2 cellular contexts compared by ENCODE assay signal in genomic region chr10:112963835-112964234, GRCh38.
A peak's percentile ranks its signal among the peaks of the same experiment; 100 is the strongest.
TF ChIP-seq lines count a peak whose summit lies in the region.

No MANE protein-coding gene starts in this region.

TF ChIP-seq in GM23338, 12 proteins besides CTCF, POLR2A, EP300 and RAD21:
- TF ChIP-seq, protein P1, sequence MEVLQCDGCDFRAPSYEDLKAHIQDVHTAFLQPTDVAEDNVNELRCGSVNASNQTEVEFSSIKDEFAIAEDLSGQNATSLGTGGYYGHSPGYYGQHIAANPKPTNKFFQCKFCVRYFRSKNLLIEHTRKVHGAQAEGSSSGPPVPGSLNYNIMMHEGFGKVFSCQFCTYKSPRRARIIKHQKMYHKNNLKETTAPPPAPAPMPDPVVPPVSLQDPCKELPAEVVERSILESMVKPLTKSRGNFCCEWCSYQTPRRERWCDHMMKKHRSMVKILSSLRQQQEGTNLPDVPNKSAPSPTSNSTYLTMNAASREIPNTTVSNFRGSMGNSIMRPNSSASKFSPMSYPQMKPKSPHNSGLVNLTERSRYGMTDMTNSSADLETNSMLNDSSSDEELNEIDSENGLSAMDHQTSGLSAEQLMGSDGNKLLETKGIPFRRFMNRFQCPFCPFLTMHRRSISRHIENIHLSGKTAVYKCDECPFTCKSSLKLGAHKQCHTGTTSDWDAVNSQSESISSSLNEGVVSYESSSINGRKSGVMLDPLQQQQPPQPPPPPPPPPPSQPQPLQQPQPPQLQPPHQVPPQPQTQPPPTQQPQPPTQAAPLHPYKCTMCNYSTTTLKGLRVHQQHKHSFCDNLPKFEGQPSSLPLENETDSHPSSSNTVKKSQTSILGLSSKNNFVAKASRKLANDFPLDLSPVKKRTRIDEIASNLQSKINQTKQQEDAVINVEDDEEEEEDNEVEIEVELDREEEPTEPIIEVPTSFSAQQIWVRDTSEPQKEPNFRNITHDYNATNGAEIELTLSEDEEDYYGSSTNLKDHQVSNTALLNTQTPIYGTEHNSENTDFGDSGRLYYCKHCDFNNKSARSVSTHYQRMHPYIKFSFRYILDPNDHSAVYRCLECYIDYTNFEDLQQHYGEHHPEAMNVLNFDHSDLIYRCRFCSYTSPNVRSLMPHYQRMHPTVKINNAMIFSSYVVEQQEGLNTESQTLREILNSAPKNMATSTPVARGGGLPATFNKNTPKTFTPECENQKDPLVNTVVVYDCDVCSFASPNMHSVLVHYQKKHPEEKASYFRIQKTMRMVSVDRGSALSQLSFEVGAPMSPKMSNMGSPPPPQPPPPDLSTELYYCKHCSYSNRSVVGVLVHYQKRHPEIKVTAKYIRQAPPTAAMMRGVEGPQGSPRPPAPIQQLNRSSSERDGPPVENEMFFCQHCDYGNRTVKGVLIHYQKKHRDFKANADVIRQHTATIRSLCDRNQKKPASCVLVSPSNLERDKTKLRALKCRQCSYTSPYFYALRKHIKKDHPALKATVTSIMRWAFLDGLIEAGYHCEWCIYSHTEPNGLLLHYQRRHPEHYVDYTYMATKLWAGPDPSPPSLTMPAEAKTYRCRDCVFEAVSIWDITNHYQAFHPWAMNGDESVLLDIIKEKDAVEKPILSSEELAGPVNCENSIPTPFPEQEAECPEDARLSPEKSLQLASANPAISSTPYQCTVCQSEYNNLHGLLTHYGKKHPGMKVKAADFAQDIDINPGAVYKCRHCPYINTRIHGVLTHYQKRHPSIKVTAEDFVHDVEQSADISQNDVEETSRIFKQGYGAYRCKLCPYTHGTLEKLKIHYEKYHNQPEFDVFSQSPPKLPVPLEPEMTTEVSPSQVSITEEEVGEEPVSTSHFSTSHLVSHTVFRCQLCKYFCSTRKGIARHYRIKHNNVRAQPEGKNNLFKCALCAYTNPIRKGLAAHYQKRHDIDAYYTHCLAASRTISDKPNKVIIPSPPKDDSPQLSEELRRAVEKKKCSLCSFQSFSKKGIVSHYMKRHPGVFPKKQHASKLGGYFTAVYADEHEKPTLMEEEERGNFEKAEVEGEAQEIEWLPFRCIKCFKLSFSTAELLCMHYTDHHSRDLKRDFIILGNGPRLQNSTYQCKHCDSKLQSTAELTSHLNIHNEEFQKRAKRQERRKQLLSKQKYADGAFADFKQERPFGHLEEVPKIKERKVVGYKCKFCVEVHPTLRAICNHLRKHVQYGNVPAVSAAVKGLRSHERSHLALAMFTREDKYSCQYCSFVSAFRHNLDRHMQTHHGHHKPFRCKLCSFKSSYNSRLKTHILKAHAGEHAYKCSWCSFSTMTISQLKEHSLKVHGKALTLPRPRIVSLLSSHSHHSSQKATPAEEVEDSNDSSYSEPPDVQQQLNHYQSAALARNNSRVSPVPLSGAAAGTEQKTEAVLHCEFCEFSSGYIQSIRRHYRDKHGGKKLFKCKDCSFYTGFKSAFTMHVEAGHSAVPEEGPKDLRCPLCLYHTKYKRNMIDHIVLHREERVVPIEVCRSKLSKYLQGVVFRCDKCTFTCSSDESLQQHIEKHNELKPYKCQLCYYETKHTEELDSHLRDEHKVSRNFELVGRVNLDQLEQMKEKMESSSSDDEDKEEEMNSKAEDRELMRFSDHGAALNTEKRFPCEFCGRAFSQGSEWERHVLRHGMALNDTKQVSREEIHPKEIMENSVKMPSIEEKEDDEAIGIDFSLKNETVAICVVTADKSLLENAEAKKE (CRISPR knock-in tag; IDR thresholded peaks at IDR 0.05), result no peak
- TF ChIP-seq STAT1 (IDR thresholded peaks at IDR 0.05; ENCODE audit: unreplicated experiment), result no peak
- TF ChIP-seq EZH2 (IDR thresholded peaks at IDR 0.05; ENCODE audit: low read depth, unreplicated experiment), result no peak
- no peak for TF ChIP-seq CREB1 (CRISPR knock-in tag; IDR thresholded peaks at IDR 0.05; ENCODE audit: low read depth)
- no peak for TF ChIP-seq JUNB (IDR thresholded peaks at IDR 0.05; ENCODE audit: unreplicated experiment)
- TF ChIP-seq POLR2AphosphoS5 (IDR thresholded peaks at IDR 0.05; ENCODE audit: low read depth), result no peak
- no peak for TF ChIP-seq ZNF114 (CRISPR knock-in tag; IDR thresholded peaks at IDR 0.05)
- TF ChIP-seq, protein P2, sequence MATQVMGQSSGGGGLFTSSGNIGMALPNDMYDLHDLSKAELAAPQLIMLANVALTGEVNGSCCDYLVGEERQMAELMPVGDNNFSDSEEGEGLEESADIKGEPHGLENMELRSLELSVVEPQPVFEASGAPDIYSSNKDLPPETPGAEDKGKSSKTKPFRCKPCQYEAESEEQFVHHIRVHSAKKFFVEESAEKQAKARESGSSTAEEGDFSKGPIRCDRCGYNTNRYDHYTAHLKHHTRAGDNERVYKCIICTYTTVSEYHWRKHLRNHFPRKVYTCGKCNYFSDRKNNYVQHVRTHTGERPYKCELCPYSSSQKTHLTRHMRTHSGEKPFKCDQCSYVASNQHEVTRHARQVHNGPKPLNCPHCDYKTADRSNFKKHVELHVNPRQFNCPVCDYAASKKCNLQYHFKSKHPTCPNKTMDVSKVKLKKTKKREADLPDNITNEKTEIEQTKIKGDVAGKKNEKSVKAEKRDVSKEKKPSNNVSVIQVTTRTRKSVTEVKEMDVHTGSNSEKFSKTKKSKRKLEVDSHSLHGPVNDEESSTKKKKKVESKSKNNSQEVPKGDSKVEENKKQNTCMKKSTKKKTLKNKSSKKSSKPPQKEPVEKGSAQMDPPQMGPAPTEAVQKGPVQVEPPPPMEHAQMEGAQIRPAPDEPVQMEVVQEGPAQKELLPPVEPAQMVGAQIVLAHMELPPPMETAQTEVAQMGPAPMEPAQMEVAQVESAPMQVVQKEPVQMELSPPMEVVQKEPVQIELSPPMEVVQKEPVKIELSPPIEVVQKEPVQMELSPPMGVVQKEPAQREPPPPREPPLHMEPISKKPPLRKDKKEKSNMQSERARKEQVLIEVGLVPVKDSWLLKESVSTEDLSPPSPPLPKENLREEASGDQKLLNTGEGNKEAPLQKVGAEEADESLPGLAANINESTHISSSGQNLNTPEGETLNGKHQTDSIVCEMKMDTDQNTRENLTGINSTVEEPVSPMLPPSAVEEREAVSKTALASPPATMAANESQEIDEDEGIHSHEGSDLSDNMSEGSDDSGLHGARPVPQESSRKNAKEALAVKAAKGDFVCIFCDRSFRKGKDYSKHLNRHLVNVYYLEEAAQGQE (IDR thresholded peaks at IDR 0.05; ENCODE audit: unreplicated experiment), result no peak
- no peak for TF ChIP-seq NANOG (IDR thresholded peaks at IDR 0.05; ENCODE audit: borderline replicate concordance)

TF ChIP-seq in endothelial cell of umbilical vein, 7 proteins besides CTCF, POLR2A, EP300 and RAD21:
- TF ChIP-seq GATA2 (IDR thresholded peaks at IDR 0.05; ENCODE audit: insufficient read depth, insufficient read length, low read depth, low read length) (no peak), MAX (IDR thresholded peaks at IDR 0.05; ENCODE audit: insufficient read depth, insufficient read length) (no peak), JUN (IDR thresholded peaks at IDR 0.05; ENCODE audit: borderline replicate concordance, insufficient read depth, insufficient read length, low read depth) (peak; percentile 18), MYC (IDR thresholded peaks at IDR 0.05; ENCODE audit: low read depth, low read length) (no peak), POLR2AphosphoS5 (IDR thresholded peaks at IDR 0.05; ENCODE audit: insufficient read depth, low read depth, low read length) (no peak)
